Comparison of ENCODE assay signal across 20 cellular contexts in the genomic region with DNA sequence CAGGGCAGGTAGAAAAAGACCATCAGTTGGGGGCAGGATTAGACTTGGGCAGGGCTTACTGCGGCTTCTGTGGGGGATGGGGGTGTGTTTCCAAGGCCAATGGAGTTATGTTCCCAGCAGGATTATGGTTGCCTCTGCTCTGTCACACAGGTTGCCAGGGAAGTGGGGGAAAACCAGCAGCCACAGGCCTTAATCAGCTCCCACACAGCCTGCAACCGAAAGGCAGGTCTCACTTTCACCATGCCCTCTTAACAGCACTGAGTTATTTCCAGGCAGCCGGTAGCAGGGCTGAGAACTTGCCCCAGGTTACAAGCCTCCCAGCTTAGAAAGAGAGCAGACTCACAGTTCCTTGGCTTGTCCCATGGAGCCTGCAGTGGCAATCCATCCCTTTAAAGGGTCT.
DNase-seq lines count a peak whose midpoint lies in the region; ATAC-seq, FAIRE-seq and TF ChIP-seq lines count a peak whose summit lies in the region.
"Had no signal": no experiment of that assay in that cellular context is flagged by ENCODE, and none has a peak within 500 bp of the region (broad histone marks: within the 10 kb centered on the region; RNA-seq: fewer than 3 reads in every experiment).

No MANE protein-coding gene starts in this region.

- TF ChIP-seq RAD21 in GM12878 (IDR thresholded peaks at IDR 0.05; ENCODE audit: insufficient read depth, low read depth, low read length), result no peak

- H3K27me3 Mint-ChIP-seq in neural progenitor cell (ENCODE audit: insufficient read depth, low read depth) (peaks cover 5% of the 10 kb centered on the region), progenitor cell of endocrine pancreas (no peaks in the 10 kb centered on the region)
- H3K27me3 Mint-ChIP-seq: CD4-positive, CD25-positive, alpha-beta regulatory T cell had no signal

- H3K79me2 ChIP-seq in GM12878 (ENCODE audit: control insufficient read depth, insufficient read depth, low read length) (no peaks in the 10 kb centered on the region), neural progenitor cell (ENCODE audit: low read depth) (no peaks in the 10 kb centered on the region)

- H3K9ac ChIP-seq in GM12878 (ENCODE audit: control insufficient read depth, insufficient read depth, low read length) (no peak overlapping the region), neural progenitor cell (no peak overlapping the region)

- H3K36me3 ChIP-seq in GM12878 (ENCODE audit: control insufficient read depth in 2 of 2, insufficient read depth in 2 of 2, low read length in 1 of 2) (no peaks in the 10 kb centered on the region), neural progenitor cell (no peaks in the 10 kb centered on the region)
- H3K36me3 ChIP-seq: Peyer's patch had no signal

- TF ChIP-seq EP300 in GM12878 (IDR thresholded peaks at IDR 0.05; ENCODE audit: borderline replicate concordance in 1 of 2, control insufficient read depth in 1 of 2, low read depth in 2 of 2, low read length in 2 of 2), result no peak

- H3K9me3 Mint-ChIP-seq in neural progenitor cell, result peaks cover 6% of the 10 kb centered on the region
- H3K9me3 Mint-ChIP-seq in progenitor cell of endocrine pancreas (ENCODE audit: low read depth), result peaks cover 5% of the 10 kb centered on the region

- H3K4me1 Mint-ChIP-seq in neural progenitor cell (peaks cover 19% of the 10 kb centered on the region), progenitor cell of endocrine pancreas (ENCODE audit: low read depth) (no peaks in the 10 kb centered on the region)
- H3K4me1 Mint-ChIP-seq: CD4-positive, CD25-positive, alpha-beta regulatory T cell had no signal

- H3K27ac Mint-ChIP-seq in neural progenitor cell (peak overlapping the region; percentile 89), progenitor cell of endocrine pancreas (no peak overlapping the region)
- H3K27ac Mint-ChIP-seq: CD4-positive, CD25-positive, alpha-beta regulatory T cell had no signal

- no TSS peak for BruUV-seq in GM12878 (replicated peaks; lab: Mats Ljungman, UMichigan)

- SMC1A ChIA-PET in GM12878 (lab: Charles Lee; ENCODE audit: uncharacterized antibody, unreplicated experiment), result no interaction called here

- H3F3A ChIP-seq in neural progenitor cell (ENCODE audit: low read depth), result no peaks in the 10 kb centered on the region

- in situ Hi-C loops in GM12878 (cut with MboI), result no loop called here

- intact Hi-C loops in GM12878 (cut with micrococcal nuclease; ENCODE audit: unreplicated experiment), result no loop called here

- FAIRE-seq in GM12878 (lab: Jason Lieb, UNC), result no peak

- H3K27ac ChIP-seq in GM12878 (ENCODE audit: control insufficient read depth, insufficient read depth), result no peak overlapping the region
- H3K27ac ChIP-seq in neural progenitor cell, result no peak overlapping the region
- H3K27ac ChIP-seq: Peyer's patch, SK-N-MC had no signal

- no peak for TF ChIP-seq CTCF in GM12878 (IDR thresholded peaks at IDR 0.05 in 2 of 3, conservative IDR thresholded peaks at IDR 0.05 in 1 of 3; ENCODE audit: control insufficient read depth in 2 of 3, extremely low read depth in 1 of 3, insufficient read depth in 1 of 3, low read depth in 3 of 3, low read length in 3 of 3)
- TF ChIP-seq CTCF in neural progenitor cell (IDR thresholded peaks at IDR 0.05), result no peak
- TF ChIP-seq CTCF in progenitor cell of endocrine pancreas (IDR thresholded peaks at IDR 0.05; ENCODE audit: unreplicated experiment), result no peak

- H4K20me1 ChIP-seq in GM12878 (ENCODE audit: control insufficient read depth, insufficient read depth), result no peaks in the 10 kb centered on the region
- no peaks in the 10 kb centered on the region for H4K20me1 ChIP-seq in neural progenitor cell (ENCODE audit: low read depth)

- H3K4me3 Mint-ChIP-seq in neural progenitor cell, result no peak overlapping the region
- no peak overlapping the region for H3K4me3 Mint-ChIP-seq in progenitor cell of endocrine pancreas (ENCODE audit: low read depth)
- H3K4me3 Mint-ChIP-seq: CD4-positive, CD25-positive, alpha-beta regulatory T cell had no signal

- no peaks in the 10 kb centered on the region for H3K27me3 ChIP-seq in GM12878 (replicated peaks in 1 of 2; ENCODE audit: control insufficient read depth in 2 of 2, insufficient read depth in 2 of 2, low read length in 1 of 2)
- no peaks in the 10 kb centered on the region for H3K27me3 ChIP-seq in neural progenitor cell
- H3K27me3 ChIP-seq: Peyer's patch had no signal

- H3K36me3 Mint-ChIP-seq in neural progenitor cell (no peaks in the 10 kb centered on the region), progenitor cell of endocrine pancreas (ENCODE audit: insufficient read depth) (no peaks in the 10 kb centered on the region)
- H3K36me3 Mint-ChIP-seq: CD4-positive, CD25-positive, alpha-beta regulatory T cell had no signal

- H3K4me2 ChIP-seq in GM12878 (ENCODE audit: control insufficient read depth, insufficient read depth) (no peak overlapping the region), neural progenitor cell (no peak overlapping the region)

- peak; percentile 62 for DNase-seq in ELF-1 (ENCODE audit: low read depth, low spot score)
- DNase-seq in NCI-H82 treated with DMSO at 0.1 percent for 48 hours (lab: John Stamatoyannopoulos, UW; ENCODE audit: unreplicated experiment), result peak; percentile 22
- no peak for DNase-seq in GM12878 (ENCODE audit: low read depth, low spot score)
- DNase-seq in neural progenitor cell (ENCODE audit: low spot score), result peak; percentile 47
- DNase-seq in progenitor cell of endocrine pancreas (ENCODE audit: low spot score, unreplicated experiment), result no peak
- DNase-seq: 8988T; CD4-positive, CD25-positive, alpha-beta regulatory T cell; DMS153; DND-41; KBM-7; NCI-H1105 treated with DMSO at 0.1 percent for 48 hours; NCI-H2029; NCI-H446; NCI-H524 treated with DMSO at 0.1 percent for 48 hours; NCI-H774; Peyer's patch; SIG-M5 had no signal

- H3K4me1 ChIP-seq in GM12878 (ENCODE audit: control insufficient read depth, insufficient read depth, low read length) (no peaks in the 10 kb centered on the region), neural progenitor cell (no peaks in the 10 kb centered on the region)
- H3K4me1 ChIP-seq: Peyer's patch had no signal

- H2AFZ ChIP-seq in GM12878 (ENCODE audit: control insufficient read depth, low read depth, low read length) (no peak overlapping the region), neural progenitor cell (replicated peaks) (no peak overlapping the region)

- CTCF ChIA-PET in GM12878 (lab: Yijun Ruan, JAX), result no interaction called here

- 43% methylated on average over 3 of the region's 3 CpGs for WGBS in GM12878 (ENCODE audit: insufficient coverage, insufficient replicate concordance, low lambda C conversion rate, missing lambda C conversion rate)

- RAD21 ChIA-PET in GM12878 (lab: Charles Lee; ENCODE audit: unreplicated experiment), result no interaction called here

- TF ChIP-seq POLR2A in GM12878 (IDR thresholded peaks at IDR 0.05; ENCODE audit: low read depth, low read length), result no peak

- no peaks in the 10 kb centered on the region for H3K9me3 ChIP-seq in GM12878 (replicated peaks; ENCODE audit: control insufficient read depth, insufficient read depth, low read length)
- H3K9me3 ChIP-seq in neural progenitor cell (ENCODE audit: low read depth), result no peaks in the 10 kb centered on the region
- H3K9me3 ChIP-seq: Peyer's patch had no signal

- no peak overlapping the region for H3K4me3 ChIP-seq in GM12878
- no peak overlapping the region for H3K4me3 ChIP-seq in neural progenitor cell
- H3K4me3 ChIP-seq: Peyer's patch, SK-N-MC had no signal

- peak; percentile 79 for ATAC-seq in GM12878
- ATAC-seq in HG02884 (IDR thresholded peaks at IDR 0.05; ENCODE audit: unreplicated experiment), result no peak
- no peak for ATAC-seq in GM19397 (IDR thresholded peaks at IDR 0.05; ENCODE audit: unreplicated experiment)

- POLR2A ChIA-PET in GM12878 (lab: Charles Lee), result no interaction called here

TF ChIP-seq in GM12878, 131 proteins besides CTCF, POLR2A, EP300 and RAD21:
- TF ChIP-seq RELA (IDR thresholded peaks at IDR 0.05; ENCODE audit: borderline replicate concordance, partially characterized antibody) (no peak), NR2F1 (conservative IDR thresholded peaks at IDR 0.05) (0 out of 2 replicates have a peak, but pooled peaks have one; percentile 23), MEF2A (IDR thresholded peaks at IDR 0.05; ENCODE audit: insufficient read depth, low read depth, low read length) (no peak), IKZF1 (conservative IDR thresholded peaks at IDR 0.05) (peak; percentile 48; the same call in 1 of the 2 replicates), YBX1 (IDR thresholded peaks at IDR 0.05) (no peak)

Comparison
In these comparisons a context has a peak if more than half of its experiments do, and no peak if none do; other contexts are left out.
1. DNase-seq: peak in ELF-1 (single experiment), NCI-H82 treated with DMSO at 0.1 percent for 48 hours (single experiment) and neural progenitor cell (single experiment); none in GM12878 (single experiment) and progenitor cell of endocrine pancreas (single experiment).